Comparison of ENCODE assay signal across 1 cellular context in genomic region chr10:79127151-79127961, GRCh38.
A peak's percentile ranks its signal among the peaks of the same experiment; 100 is the strongest.
TF ChIP-seq lines count a peak whose summit lies in the region.

No MANE protein-coding gene starts in this region.

TF ChIP-seq in HepG2, 621 proteins besides CTCF, POLR2A, EP300 and RAD21 (continued from another document and continues in another):
- TF ChIP-seq YEATS4 (CRISPR knock-in tag; IDR thresholded peaks at IDR 0.05; ENCODE audit: borderline replicate concordance) (no peak), DZIP1 (CRISPR knock-in tag; IDR thresholded peaks at IDR 0.05) (no peak), ZNF687 (CRISPR knock-in tag; IDR thresholded peaks at IDR 0.05) (peak; percentile 93), REL (CRISPR knock-in tag; conservative IDR thresholded peaks at IDR 0.05) (no peak), ZC3H4 (CRISPR knock-in tag; IDR thresholded peaks at IDR 0.05; ENCODE audit: borderline replicate concordance) (no peak), SRSF1 (optimal IDR thresholded peaks at IDR 0.05; ENCODE audit: low read depth, low read length) (no peak), JUNB (CRISPR knock-in tag; IDR thresholded peaks at IDR 0.05; ENCODE audit: borderline replicate concordance) (no peak), KMT2B (CRISPR knock-in tag; IDR thresholded peaks at IDR 0.05) (no peak), ZNF564 (CRISPR knock-in tag; IDR thresholded peaks at IDR 0.05) (0 out of 2 replicates have a peak, but pooled peaks have one; percentile 33), REPIN1 (CRISPR knock-in tag; IDR thresholded peaks at IDR 0.05; ENCODE audit: borderline replicate concordance, low read depth) (peak; percentile 80), ZNF20 (CRISPR knock-in tag; IDR thresholded peaks at IDR 0.05) (no peak), AGO1 (IDR thresholded peaks at IDR 0.05; ENCODE audit: low read depth, low read length, poor library complexity, severe bottlenecking) (no peak), PHB2 (IDR thresholded peaks at IDR 0.05; ENCODE audit: partially characterized antibody) (no peak), RFXANK (CRISPR knock-in tag; IDR thresholded peaks at IDR 0.05) (no peak), TFDP2 (CRISPR knock-in tag; IDR thresholded peaks at IDR 0.05) (peak; percentile 36; the same call in 1 of the 2 replicates), ZNF7 (CRISPR knock-in tag; IDR thresholded peaks at IDR 0.05) (no peak), SOX6 (IDR thresholded peaks at IDR 0.05) (no peak), SOX6 (CRISPR knock-in tag; IDR thresholded peaks at IDR 0.05) (peak; percentile 74), FUBP1 (CRISPR knock-in tag; IDR thresholded peaks at IDR 0.05; ENCODE audit: borderline replicate concordance) (no peak), IKZF4 (CRISPR knock-in tag; IDR thresholded peaks at IDR 0.05; ENCODE audit: borderline replicate concordance, low read depth, not compliant biosample characterization) (no peak), ZC3H13 (CRISPR knock-in tag; IDR thresholded peaks at IDR 0.05) (no peak), ZMAT5 (CRISPR knock-in tag; IDR thresholded peaks at IDR 0.05; ENCODE audit: borderline replicate concordance, low read depth) (no peak), ZNF646 (CRISPR knock-in tag; IDR thresholded peaks at IDR 0.05) (no peak), TBX3 (IDR thresholded peaks at IDR 0.05; ENCODE audit: borderline replicate concordance) (no peak), TCF7L2 (IDR thresholded peaks at IDR 0.05; ENCODE audit: low read depth, low read length) (no peak), ZFP82 (CRISPR knock-in tag; IDR thresholded peaks at IDR 0.05; ENCODE audit: borderline replicate concordance) (no peak), PHF21A (CRISPR knock-in tag; IDR thresholded peaks at IDR 0.05) (peak; percentile 89), FOXO1 (CRISPR knock-in tag; IDR thresholded peaks at IDR 0.05) (no peak), ZNF737 (CRISPR knock-in tag; IDR thresholded peaks at IDR 0.05; ENCODE audit: borderline replicate concordance) (no peak), ZNF275 (CRISPR knock-in tag; IDR thresholded peaks at IDR 0.05; ENCODE audit: borderline replicate concordance) (no peak), ZBTB34 (CRISPR knock-in tag; IDR thresholded peaks at IDR 0.05) (no peak), ZNF704 (CRISPR knock-in tag; IDR thresholded peaks at IDR 0.05; ENCODE audit: borderline replicate concordance) (no peak), ZKSCAN8 (CRISPR knock-in tag; IDR thresholded peaks at IDR 0.05; ENCODE audit: borderline replicate concordance) (no peak), GTF2F1 (IDR thresholded peaks at IDR 0.05; ENCODE audit: low read length) (no peak), MIER3 (CRISPR knock-in tag; IDR thresholded peaks at IDR 0.05; ENCODE audit: borderline replicate concordance) (no peak; the same call in 1 of the 2 replicates), TRAFD1 (CRISPR knock-in tag; IDR thresholded peaks at IDR 0.05; ENCODE audit: borderline replicate concordance) (no peak), ZNF607 (CRISPR knock-in tag; IDR thresholded peaks at IDR 0.05; ENCODE audit: borderline replicate concordance) (no peak)
